17 cellular contexts compared by ENCODE assay signal in the genomic region with DNA sequence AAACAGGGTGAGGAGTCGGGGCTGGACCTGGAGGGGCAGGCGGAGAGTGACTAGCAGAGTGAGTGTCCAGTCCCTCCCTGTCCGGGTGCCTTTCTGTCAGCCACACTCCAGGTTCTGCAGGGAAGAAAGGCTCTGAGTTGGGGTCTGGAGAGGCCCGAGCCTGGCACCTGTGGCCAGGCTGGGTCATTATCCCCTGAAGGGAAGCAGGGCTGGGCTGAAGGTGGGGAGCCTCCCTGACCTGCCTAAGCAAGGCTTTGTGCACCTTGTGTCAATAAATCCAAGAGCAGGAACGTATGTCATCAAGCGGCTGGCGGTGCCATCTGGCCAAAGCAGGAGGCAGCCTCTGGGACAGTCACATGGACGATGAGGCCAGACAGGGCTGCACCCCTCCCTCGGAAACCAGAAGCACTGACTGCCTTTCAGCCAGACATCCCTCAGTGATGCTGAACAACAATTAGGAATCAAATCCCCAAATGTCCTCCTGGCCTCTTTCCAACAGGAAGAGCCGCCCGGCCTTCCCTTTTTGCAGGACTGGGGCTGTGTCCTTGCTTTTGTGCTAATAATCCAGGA.
DNase-seq lines count a peak whose midpoint lies in the region; ATAC-seq, FAIRE-seq and TF ChIP-seq lines count a peak whose summit lies in the region.
"Had no signal": no experiment of that assay in that cellular context is flagged by ENCODE, and none has a peak within 500 bp of the region (broad histone marks: within the 10 kb centered on the region; RNA-seq: fewer than 3 reads in every experiment).

No MANE protein-coding gene starts in this region.

- no peaks in the 10 kb centered on the region for H3K36me3 ChIP-seq in pancreas
- H3K36me3 ChIP-seq: thoracic aorta had no signal

- no peak overlapping the region for H3K4me3 Mint-ChIP-seq in chondrocyte (ENCODE audit: unreplicated experiment)
- H3K4me3 Mint-ChIP-seq: activated T-cell treated with anti-CD3 and anti-CD28 coated beads, Interleukin-2, amount 50 U/mL, for 24 hours had no signal

- intact Hi-C loops in pancreas (cut with DNase I), result loop anchor here in 1 of 3 donors (5.0 kb wide), 1 partner anchor 201 kb away; no protein-coding TSS in a partner anchor

- no peaks in the 10 kb centered on the region for H3K9me3 ChIP-seq in pancreas
- H3K9me3 ChIP-seq: thoracic aorta had no signal

- no peak overlapping the region for H3K27ac Mint-ChIP-seq in chondrocyte (ENCODE audit: unreplicated experiment)
- H3K27ac Mint-ChIP-seq: activated T-cell treated with anti-CD3 and anti-CD28 coated beads, Interleukin-2, amount 50 U/mL, for 24 hours; CD4-positive, alpha-beta memory T cell had no signal

- no peaks in the 10 kb centered on the region for H3K4me1 Mint-ChIP-seq in chondrocyte (ENCODE audit: low read depth)

- ATAC-seq in pancreas, result peak in 3 of 4 donors; percentile 71 to 81 (median 74)

- H3K36me3 Mint-ChIP-seq in chondrocyte (ENCODE audit: low read depth), result no peaks in the 10 kb centered on the region
- H3K36me3 Mint-ChIP-seq: CD4-positive, alpha-beta memory T cell had no signal

- H3K27me3 Mint-ChIP-seq in chondrocyte (ENCODE audit: low read depth), result peaks cover 66% of the 10 kb centered on the region

- DNase-seq in NCI-H524 (lab: John Stamatoyannopoulos, UW) (peak; percentile 88 to 97), chondrocyte (ENCODE audit: low spot score) (peak; percentile 72), pancreas (peak in 1 of 6 donors; percentile 64), AML-193 (lab: John Stamatoyannopoulos, UW) (no peak)
- no peak for DNase-seq in effector CD8-positive, alpha-beta T cell (lab: John Stamatoyannopoulos, UW)
- DNase-seq in activated CD4-positive, CD25-positive, alpha-beta regulatory T cell treated with anti-CD3 and anti-CD28 coated beads, Interleukin-2, amount 50 U/mL, for 72 hours, result no peak
- DNase-seq: activated CD4-positive, alpha-beta T cell treated with anti-CD3 and anti-CD28 coated beads for 48 hours; activated T-cell treated with anti-CD3 and anti-CD28 coated beads, Interleukin-2, amount 50 U/mL, for 24 hours; CD4-positive, alpha-beta memory T cell; NCI-H446 treated with DMSO at 0.1 percent for 48 hours; stimulated activated CD4-positive, alpha-beta T cell treated with anti-CD3 and anti-CD28 coated beads, Interleukin-1b, Interleukin-23, amount 100 ng/mL, for 48 hours had no signal

- WGBS in pancreas, 2 donors, result 22 to 27% methylated on average over 11 of the region's 11 CpGs

- H3K4me1 ChIP-seq in pancreas, result no peaks in the 10 kb centered on the region

- FAIRE-seq in pancreas (lab: Jason Lieb, UNC), result no peak
- FAIRE-seq: GM18507 had no signal

- H3K27ac ChIP-seq in pancreas, result peak overlapping the region in 1 of 4 donors; percentile 12
- H3K27ac ChIP-seq: epithelial cell of prostate, GM23248, RWPE1, thoracic aorta had no signal

- H3K27me3 ChIP-seq in pancreas, result no peaks in the 10 kb centered on the region

- TF ChIP-seq CTCF in GM12873 (IDR thresholded peaks at IDR 0.05; ENCODE audit: insufficient read depth, low read depth, low read length, missing control alignments) (peak; percentile 0), chondrocyte (IDR thresholded peaks at IDR 0.05) (no peak), pancreas (IDR thresholded peaks at IDR 0.05) (no peak)

- no peak overlapping the region for H3K4me3 ChIP-seq in pancreas
- H3K4me3 ChIP-seq: GM23248, thoracic aorta had no signal

- H3K9me3 Mint-ChIP-seq in chondrocyte (ENCODE audit: low read depth), result no peaks in the 10 kb centered on the region
- H3K9me3 Mint-ChIP-seq: activated T-cell treated with anti-CD3 and anti-CD28 coated beads, Interleukin-2, amount 50 U/mL, for 24 hours; CD4-positive, alpha-beta memory T cell had no signal

Comparison
In these comparisons a context has a peak if more than half of its experiments do, and no peak if none do; other contexts are left out.
1. DNase-seq: peak in NCI-H524 (2 of 2) and chondrocyte (single experiment); none in effector CD8-positive, alpha-beta T cell (single experiment), activated CD4-positive, CD25-positive, alpha-beta regulatory T cell treated with anti-CD3 and anti-CD28 coated beads, Interleukin-2, amount 50 U/mL, for 72 hours (single experiment) and AML-193 (0 of 2).